In the genomic region with DNA sequence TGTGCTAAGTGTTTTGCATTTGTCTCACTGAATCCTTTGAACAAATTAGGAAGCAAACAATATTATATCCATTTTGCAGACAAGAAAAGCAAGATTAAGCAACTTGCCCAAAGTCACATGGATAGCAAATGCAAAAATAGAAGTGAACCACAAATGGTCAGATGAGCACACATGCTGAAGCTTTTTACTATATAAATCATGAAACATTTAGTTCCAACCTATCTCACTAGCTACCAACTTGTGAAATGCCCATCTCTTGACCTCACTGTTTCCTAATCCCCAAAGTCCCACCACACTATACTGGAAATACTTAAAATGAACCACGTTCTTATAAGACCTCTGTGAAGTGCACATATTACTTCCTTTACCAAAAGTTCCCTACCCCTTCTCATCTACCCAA, we compare ENCODE assay signal across 17 cellular contexts.
DNase-seq lines count a peak whose midpoint lies in the region; ATAC-seq and TF ChIP-seq lines count a peak whose summit lies in the region.
"Had no signal": no experiment of that assay in that cellular context is flagged by ENCODE, and none has a peak within 500 bp of the region (broad histone marks: within the 10 kb centered on the region; RNA-seq: fewer than 3 reads in every experiment).

No MANE protein-coding gene starts in this region.

- H3K4me3 ChIP-seq in HL-60 (replicated peaks; ENCODE audit: insufficient read depth, low read length) = no peak overlapping the region
- H3K4me3 ChIP-seq: A549, BLaER1, GM23338 had no signal

- no peak for ATAC-seq in HG03439 (IDR thresholded peaks at IDR 0.05; ENCODE audit: unreplicated experiment)
- no peak for ATAC-seq in GM21360 (IDR thresholded peaks at IDR 0.05; ENCODE audit: unreplicated experiment)
- ATAC-seq in HG03469 (IDR thresholded peaks at IDR 0.05; ENCODE audit: unreplicated experiment) = no peak
- ATAC-seq: A549, GM23338 had no signal

- H3K27ac ChIP-seq in HL-60 (replicated peaks) = no peak overlapping the region
- H3K27ac ChIP-seq: A549, BLaER1 had no signal

- no peaks in the 10 kb centered on the region for H3K27me3 ChIP-seq in HL-60 (ENCODE audit: insufficient read depth, poor library complexity, severe bottlenecking)
- H3K27me3 ChIP-seq: BLaER1 had no signal

- TF ChIP-seq CTCF in HL-60 (IDR thresholded peaks at IDR 0.05; ENCODE audit: insufficient read depth, low read length) = no peak

- DNase-seq in HL-60 (ENCODE audit: low read depth in 1 of 2, low spot score in 1 of 2) (peak; percentile 1 to 15), LHCN-M2 (ENCODE audit: low read depth) (peak; percentile 18), MV-4-11 (lab: John Stamatoyannopoulos, UW) (peak; percentile 91), fibroblast of peridontal ligament (ENCODE audit: extremely low read depth) (peak; percentile 29), HUDEP-2 (lab: John Stamatoyannopoulos, UW; ENCODE audit: unreplicated experiment in 76 of 76) (no peak)
- DNase-seq: AML-193; CD4-positive, alpha-beta memory T cell; DMS153; DMS79; GDM1; HCEC 1CT had no signal

Comparison
In these comparisons a context has a peak if more than half of its experiments do, and no peak if none do; other contexts are left out.
1. DNase-seq: peak in HL-60 (2 of 2), LHCN-M2 (single experiment), MV-4-11 (single experiment) and fibroblast of peridontal ligament (single experiment); none in HUDEP-2 (0 of 76).